1 cellular context compared by ENCODE assay signal in the genomic region with DNA sequence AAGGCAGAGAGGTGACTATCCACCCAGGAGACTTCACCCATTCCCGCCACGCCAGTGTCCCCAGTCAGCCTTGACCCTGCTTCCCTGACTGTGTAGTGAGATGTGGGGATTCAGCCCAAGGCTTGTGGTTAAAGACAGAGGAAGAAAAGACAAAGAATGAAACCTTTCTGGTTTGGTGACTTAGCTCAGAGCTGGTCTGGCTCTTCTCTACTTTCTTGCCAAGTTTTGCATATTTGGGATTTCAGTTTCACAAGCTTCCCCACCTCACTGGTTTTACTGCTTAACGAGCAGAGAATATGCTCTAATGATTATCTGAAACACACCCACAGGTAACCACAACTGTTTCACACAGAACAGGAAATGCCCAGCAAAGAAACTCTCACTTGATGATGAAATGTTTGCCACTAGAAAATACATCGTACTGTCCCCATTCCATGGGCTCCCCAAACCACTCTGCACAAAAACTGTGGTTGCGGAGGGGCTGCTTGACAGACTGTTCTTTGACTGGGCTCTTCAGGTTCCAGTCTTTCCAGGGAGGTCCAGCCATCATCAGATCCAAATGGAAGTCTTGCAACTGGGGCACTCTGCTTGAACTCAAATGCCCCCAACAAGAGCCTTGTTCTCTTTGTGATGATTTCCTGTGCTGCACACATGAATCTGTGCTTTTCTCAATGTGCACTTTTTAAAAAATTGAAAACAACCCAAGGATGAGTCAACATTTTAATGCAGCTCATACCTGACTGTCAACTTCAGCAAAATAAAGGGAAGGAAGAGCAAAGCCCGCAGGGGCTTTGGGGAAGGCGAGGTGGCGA.
TF ChIP-seq lines count a peak whose summit lies in the region.

No MANE protein-coding gene starts in this region.

TF ChIP-seq in HEK293, 187 proteins besides CTCF, POLR2A, EP300 and RAD21 (continued from another document):
- TF ChIP-seq, protein P1, sequence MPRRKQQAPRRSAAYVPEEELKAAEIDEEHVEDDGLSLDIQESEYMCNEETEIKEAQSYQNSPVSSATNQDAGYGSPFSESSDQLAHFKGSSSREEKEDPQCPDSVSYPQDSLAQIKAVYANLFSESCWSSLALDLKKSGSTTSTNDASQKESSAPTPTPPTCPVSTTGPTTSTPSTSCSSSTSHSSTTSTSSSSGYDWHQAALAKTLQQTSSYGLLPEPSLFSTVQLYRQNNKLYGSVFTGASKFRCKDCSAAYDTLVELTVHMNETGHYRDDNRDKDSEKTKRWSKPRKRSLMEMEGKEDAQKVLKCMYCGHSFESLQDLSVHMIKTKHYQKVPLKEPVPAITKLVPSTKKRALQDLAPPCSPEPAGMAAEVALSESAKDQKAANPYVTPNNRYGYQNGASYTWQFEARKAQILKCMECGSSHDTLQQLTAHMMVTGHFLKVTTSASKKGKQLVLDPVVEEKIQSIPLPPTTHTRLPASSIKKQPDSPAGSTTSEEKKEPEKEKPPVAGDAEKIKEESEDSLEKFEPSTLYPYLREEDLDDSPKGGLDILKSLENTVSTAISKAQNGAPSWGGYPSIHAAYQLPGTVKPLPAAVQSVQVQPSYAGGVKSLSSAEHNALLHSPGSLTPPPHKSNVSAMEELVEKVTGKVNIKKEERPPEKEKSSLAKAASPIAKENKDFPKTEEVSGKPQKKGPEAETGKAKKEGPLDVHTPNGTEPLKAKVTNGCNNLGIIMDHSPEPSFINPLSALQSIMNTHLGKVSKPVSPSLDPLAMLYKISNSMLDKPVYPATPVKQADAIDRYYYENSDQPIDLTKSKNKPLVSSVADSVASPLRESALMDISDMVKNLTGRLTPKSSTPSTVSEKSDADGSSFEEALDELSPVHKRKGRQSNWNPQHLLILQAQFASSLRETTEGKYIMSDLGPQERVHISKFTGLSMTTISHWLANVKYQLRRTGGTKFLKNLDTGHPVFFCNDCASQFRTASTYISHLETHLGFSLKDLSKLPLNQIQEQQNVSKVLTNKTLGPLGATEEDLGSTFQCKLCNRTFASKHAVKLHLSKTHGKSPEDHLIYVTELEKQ (tag by site-specific recombination; IDR thresholded peaks at IDR 0.05; ENCODE audit: borderline replicate concordance), result 0 out of 2 replicates have a peak, but pooled peaks have one; percentile 28
- TF ChIP-seq SCRT2 (tag by site-specific recombination; IDR thresholded peaks at IDR 0.05) (peak; percentile 83), ZNF692 (tag by site-specific recombination; IDR thresholded peaks at IDR 0.05) (no peak), ZNF335 (tag by site-specific recombination; conservative IDR thresholded peaks at IDR 0.05) (no peak), GLI2 (tag by site-specific recombination; IDR thresholded peaks at IDR 0.05; ENCODE audit: borderline replicate concordance, low read depth) (no peak), ZFHX2 (tag by site-specific recombination; conservative IDR thresholded peaks at IDR 0.05) (peak; percentile 76), ZNF654 (tag by site-specific recombination; IDR thresholded peaks at IDR 0.05; ENCODE audit: low read depth) (no peak), ZBTB8A (tag by site-specific recombination; IDR thresholded peaks at IDR 0.05) (no peak), ZNF221 (tag by site-specific recombination; IDR thresholded peaks at IDR 0.05; ENCODE audit: borderline replicate concordance) (no peak), TCF7L2 (IDR thresholded peaks at IDR 0.05; ENCODE audit: borderline replicate concordance, low read depth, low read length) (no peak)
- TF ChIP-seq, protein P2, sequence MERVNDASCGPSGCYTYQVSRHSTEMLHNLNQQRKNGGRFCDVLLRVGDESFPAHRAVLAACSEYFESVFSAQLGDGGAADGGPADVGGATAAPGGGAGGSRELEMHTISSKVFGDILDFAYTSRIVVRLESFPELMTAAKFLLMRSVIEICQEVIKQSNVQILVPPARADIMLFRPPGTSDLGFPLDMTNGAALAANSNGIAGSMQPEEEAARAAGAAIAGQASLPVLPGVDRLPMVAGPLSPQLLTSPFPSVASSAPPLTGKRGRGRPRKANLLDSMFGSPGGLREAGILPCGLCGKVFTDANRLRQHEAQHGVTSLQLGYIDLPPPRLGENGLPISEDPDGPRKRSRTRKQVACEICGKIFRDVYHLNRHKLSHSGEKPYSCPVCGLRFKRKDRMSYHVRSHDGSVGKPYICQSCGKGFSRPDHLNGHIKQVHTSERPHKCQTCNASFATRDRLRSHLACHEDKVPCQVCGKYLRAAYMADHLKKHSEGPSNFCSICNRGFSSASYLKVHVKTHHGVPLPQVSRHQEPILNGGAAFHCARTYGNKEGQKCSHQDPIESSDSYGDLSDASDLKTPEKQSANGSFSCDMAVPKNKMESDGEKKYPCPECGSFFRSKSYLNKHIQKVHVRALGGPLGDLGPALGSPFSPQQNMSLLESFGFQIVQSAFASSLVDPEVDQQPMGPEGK (tag by site-specific recombination; IDR thresholded peaks at IDR 0.05), result no peak
- TF ChIP-seq, protein P3, sequence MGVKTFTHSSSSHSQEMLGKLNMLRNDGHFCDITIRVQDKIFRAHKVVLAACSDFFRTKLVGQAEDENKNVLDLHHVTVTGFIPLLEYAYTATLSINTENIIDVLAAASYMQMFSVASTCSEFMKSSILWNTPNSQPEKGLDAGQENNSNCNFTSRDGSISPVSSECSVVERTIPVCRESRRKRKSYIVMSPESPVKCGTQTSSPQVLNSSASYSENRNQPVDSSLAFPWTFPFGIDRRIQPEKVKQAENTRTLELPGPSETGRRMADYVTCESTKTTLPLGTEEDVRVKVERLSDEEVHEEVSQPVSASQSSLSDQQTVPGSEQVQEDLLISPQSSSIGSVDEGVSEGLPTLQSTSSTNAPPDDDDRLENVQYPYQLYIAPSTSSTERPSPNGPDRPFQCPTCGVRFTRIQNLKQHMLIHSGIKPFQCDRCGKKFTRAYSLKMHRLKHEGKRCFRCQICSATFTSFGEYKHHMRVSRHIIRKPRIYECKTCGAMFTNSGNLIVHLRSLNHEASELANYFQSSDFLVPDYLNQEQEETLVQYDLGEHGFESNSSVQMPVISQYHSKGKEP (tag by site-specific recombination; IDR thresholded peaks at IDR 0.05), result no peak
